In the genomic region with DNA sequence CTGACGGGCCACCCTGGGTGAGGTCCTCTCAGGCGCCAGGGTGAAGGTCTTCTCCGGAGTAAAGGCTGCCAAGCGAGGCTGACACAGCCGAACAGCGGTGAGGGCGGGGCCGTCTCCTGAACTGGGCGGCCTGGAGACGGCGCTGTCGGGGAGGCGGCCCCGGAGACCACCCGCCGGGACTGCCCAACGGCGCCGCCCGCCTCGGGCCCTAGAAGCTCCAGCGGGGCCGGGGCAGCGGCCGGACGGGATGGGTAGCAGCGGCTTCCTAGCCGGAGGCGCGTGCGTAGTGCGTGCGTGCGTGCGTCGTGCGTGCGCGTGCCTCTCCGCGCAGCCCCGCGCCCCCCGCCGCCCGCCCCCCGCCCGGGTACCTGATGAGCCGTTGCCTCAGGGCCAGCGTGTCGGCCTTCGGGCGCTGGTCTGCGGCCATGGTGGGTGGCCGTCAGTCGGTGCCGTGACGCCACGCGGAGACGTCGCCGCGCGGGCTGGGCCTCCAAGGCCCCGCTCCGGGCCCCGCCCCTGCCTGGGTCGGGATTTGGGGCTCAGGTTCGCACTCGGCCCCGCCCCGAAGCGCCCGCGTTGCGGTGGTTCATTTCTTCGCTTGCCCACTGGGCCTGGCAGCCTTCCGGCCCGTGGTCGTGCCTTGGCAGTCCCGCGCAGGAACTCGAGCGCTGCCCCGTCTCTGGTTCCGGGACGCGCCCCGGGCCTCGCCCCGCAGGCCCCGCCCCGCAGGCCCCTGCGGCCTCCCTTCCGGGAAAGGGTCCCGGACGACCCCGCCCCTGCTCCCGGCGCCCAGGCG, we compare ENCODE assay signal across 8 cellular contexts. TPM values are rescaled to one million over a fixed set of nuclear protein-coding genes. Genes with fewer than 3 reads are reported as not detected.
A peak's percentile ranks its signal among the peaks of the same experiment; 100 is the strongest.
DNase-seq lines count a peak whose midpoint lies in the region; ATAC-seq and TF ChIP-seq lines count a peak whose summit lies in the region.

A gene (minus strand): TSS at position 679 of the 796 bp plus-strand sequence. CDS start 252 bp downstream, at position 427.

- peak; percentile 58 for DNase-seq in SIG-M5 treated with dmso at 0.1 percent for 504 hours (lab: John Stamatoyannopoulos, UW; ENCODE audit: unreplicated experiment)
- DNase-seq in SIG-M5 (lab: John Stamatoyannopoulos, UW) = no peak
- DNase-seq in NCI-H2171 (lab: John Stamatoyannopoulos, UW) = peak; percentile 35
- peak; percentile 56 to 66 for DNase-seq in activated CD4-positive, alpha-beta T cell treated with anti-CD3 and anti-CD28 coated beads for 4 hours
- peak; percentile 86 for DNase-seq in coronary artery (ENCODE audit: low spot score)
- DNase-seq in left lobe of liver (ENCODE audit: low spot score) = peak; percentile 79
- peak; percentile 69 for DNase-seq in stimulated activated CD4-positive, alpha-beta T cell treated with anti-CD3 and anti-CD28 coated beads, Interleukin-1b, Interleukin-23, amount 100 ng/mL, for 48 hours

- no peak for TF ChIP-seq CTCF in coronary artery (IDR thresholded peaks at IDR 0.05)

- H3K27ac ChIP-seq in coronary artery = peak within 1 kb of the TSS; percentile 83 to 95

- ATAC-seq in HG02763 (IDR thresholded peaks at IDR 0.05; ENCODE audit: unreplicated experiment) = peak; percentile 68
- peak; percentile 62 for ATAC-seq in left lobe of liver

- peak within 1 kb of the TSS; percentile 88 for H3K4me3 ChIP-seq in coronary artery

RNA-seq across cellular contexts. Expression of the gene that starts here (rescaled TPM):
- total RNA-seq in left lobe of liver = 74.1 TPM
